8 cellular contexts compared by ENCODE assay signal in genomic region chr12:50765325-50765911, GRCh38. TPM values are rescaled to one million over a fixed set of nuclear protein-coding genes. Genes with fewer than 3 reads are reported as not detected.
DNase-seq lines count a peak whose midpoint lies in the region; ATAC-seq and TF ChIP-seq lines count a peak whose summit lies in the region.

No MANE protein-coding gene starts in this region.

- H3K9ac ChIP-seq in OCI-LY1 (ENCODE audit: low read length) = peak overlapping the region; percentile 94
- no peak overlapping the region for H3K9ac ChIP-seq in neural progenitor cell

- H3K9me2 ChIP-seq in OCI-LY1 (ENCODE audit: low read depth, low read length) = no peaks in the 10 kb centered on the region

- H3K27me3 Mint-ChIP-seq in neural progenitor cell (ENCODE audit: insufficient read depth, low read depth) = no peaks in the 10 kb centered on the region

- peak; percentile 37 for ATAC-seq in HG03280 (IDR thresholded peaks at IDR 0.05; ENCODE audit: unreplicated experiment)
- ATAC-seq in HG03108 (IDR thresholded peaks at IDR 0.05; ENCODE audit: unreplicated experiment) = no peak
- no peak for ATAC-seq in GM21528 (IDR thresholded peaks at IDR 0.05; ENCODE audit: low FRiP score, unreplicated experiment)

- H3K27me3 ChIP-seq in OCI-LY1 (ENCODE audit: insufficient read depth, low read length) (no peaks in the 10 kb centered on the region), neural progenitor cell (no peaks in the 10 kb centered on the region)

- H3K27ac ChIP-seq in OCI-LY1 (ENCODE audit: low read depth, low read length, poor library complexity, severe bottlenecking) (peak overlapping the region; percentile 77), neural progenitor cell (no peak overlapping the region)

- H3K27ac Mint-ChIP-seq in neural progenitor cell = peak overlapping the region; percentile 46

- H3F3A ChIP-seq in OCI-LY1 (ENCODE audit: insufficient read depth, low read length) (no peaks in the 10 kb centered on the region), neural progenitor cell (ENCODE audit: low read depth) (peaks cover 26% of the 10 kb centered on the region)

- no peaks in the 10 kb centered on the region for H4K20me1 ChIP-seq in OCI-LY1 (ENCODE audit: insufficient read depth, low read length)
- H4K20me1 ChIP-seq in neural progenitor cell (ENCODE audit: low read depth) = peaks cover 7% of the 10 kb centered on the region

- H3K79me2 ChIP-seq in OCI-LY1 (ENCODE audit: insufficient read depth, low read length) (peaks cover 36% of the 10 kb centered on the region), neural progenitor cell (ENCODE audit: low read depth) (peaks cover 69% of the 10 kb centered on the region)

- H3K36me3 Mint-ChIP-seq in neural progenitor cell = peaks cover 16% of the 10 kb centered on the region

- H3K36me3 ChIP-seq in OCI-LY1 (ENCODE audit: insufficient read depth, low read length) (peaks cover 11% of the 10 kb centered on the region), neural progenitor cell (no peaks in the 10 kb centered on the region)

- H3K4me1 ChIP-seq in OCI-LY1 (ENCODE audit: insufficient read depth, low read length, severe bottlenecking) (peaks cover 31% of the 10 kb centered on the region), neural progenitor cell (peaks cover 7% of the 10 kb centered on the region)

- peaks cover 17% of the 10 kb centered on the region for H3K4me1 Mint-ChIP-seq in neural progenitor cell

- H3K9me3 ChIP-seq in OCI-LY1 (ENCODE audit: low read length) (peaks cover 6% of the 10 kb centered on the region), neural progenitor cell (ENCODE audit: low read depth) (no peaks in the 10 kb centered on the region)

- H3K4me3 ChIP-seq in OCI-LY1 (ENCODE audit: low read depth, low read length, poor library complexity, severe bottlenecking) (peak overlapping the region; percentile 87), foreskin fibroblast (ENCODE audit: low read depth in 1 of 2, low read length in 2 of 2) (peak overlapping the region; percentile 94 to 96), neural progenitor cell (peak overlapping the region; percentile 77)

- peak; percentile 80 for DNase-seq in G401 (ENCODE audit: low spot score)
- DNase-seq in activated effector memory CD4-positive, alpha-beta T cell treated with Interleukin-2 at 50 U/mL for 16 hours = peak; percentile 28
- peak in 1 of 2 donors; percentile 74 for DNase-seq in foreskin fibroblast
- peak; percentile 65 for DNase-seq in neural progenitor cell (ENCODE audit: low spot score)

- peak overlapping the region; percentile 91 for H3K4me3 Mint-ChIP-seq in neural progenitor cell

- in situ Hi-C loops in G401 (cut with HindIII; ENCODE audit: low sequenced_read_pairs) = no loop called here

- H3K9me3 Mint-ChIP-seq in neural progenitor cell = peaks cover 7% of the 10 kb centered on the region

- H3K4me2 ChIP-seq in OCI-LY1 (ENCODE audit: low read length) (peak overlapping the region; percentile 88), neural progenitor cell (peak overlapping the region; percentile 89)

- no peak overlapping the region for H2AFZ ChIP-seq in OCI-LY1 (ENCODE audit: low read length)
- H2AFZ ChIP-seq in neural progenitor cell (replicated peaks) = peak overlapping the region; percentile 96

- TF ChIP-seq CTCF in OCI-LY1 (IDR thresholded peaks at IDR 0.05; ENCODE audit: low read length) (peak; percentile 73), foreskin fibroblast (IDR thresholded peaks at IDR 0.05; ENCODE audit: low read depth, low read length) (peak; percentile 62), neural progenitor cell (IDR thresholded peaks at IDR 0.05) (peak; percentile 82)

RNA-seq across cellular contexts. Expression of gene ATF1, which starts 1.5 kb away (rescaled TPM):
- 31.8 and 48.3 TPM in 2 replicates for total RNA-seq in G401 (2014; rRNA removed; shearing (Covaris generic))
- total RNA-seq in neural progenitor cell (ENCODE audit: low replicate concordance) = 18.4 and 24.8 TPM in 2 replicates
